In the genomic region with DNA sequence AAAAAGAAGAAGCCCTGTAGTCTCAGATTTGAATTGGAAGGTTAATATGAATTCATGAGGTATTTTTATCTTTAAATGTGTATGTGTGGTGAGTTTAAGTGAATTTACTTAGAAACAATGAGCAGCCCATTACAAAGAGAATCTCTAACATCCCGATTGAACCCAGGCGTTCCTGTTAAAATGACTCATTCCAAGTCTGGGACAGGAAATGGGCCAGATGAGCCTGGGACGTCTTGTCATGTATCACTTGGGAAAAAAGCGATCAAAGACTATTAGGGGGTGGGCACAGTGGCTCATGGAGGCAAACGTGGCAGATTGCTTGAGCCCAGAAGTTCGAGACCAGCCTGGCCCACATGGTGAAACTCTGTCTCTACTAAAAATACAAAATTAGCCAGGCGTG, we compare ENCODE assay signal across 22 cellular contexts.
"Had no signal": no experiment of that assay in that cellular context is flagged by ENCODE, and none has a peak within 500 bp of the region (broad histone marks: within the 10 kb centered on the region; RNA-seq: fewer than 3 reads in every experiment).

No MANE protein-coding gene starts in this region.

- H3K9me3 ChIP-seq: body of pancreas, transverse colon, vagina had no signal

- H3K27ac Mint-ChIP-seq: activated naive CD4-positive, alpha-beta T cell treated with anti-CD3 and anti-CD28 coated beads, Interleukin-2, amount 50 U/mL, for 24 hours; dendritic cell treated with granulocyte-macrophage colony-stimulating factor and Interleukin-4, amounts not matched to agents 40 ng/mL and 50 ng/mL, for 4 days; nephron; stimulated activated memory B cell treated with anti-CD40 and anti-IgM and Interleukin-4, amounts not matched to agents 10 μg/mL and 1 μg/mL and 100 μg/mL, for 72 hours had no signal

- H3K36me3 ChIP-seq: cardiac muscle cell had no signal

- H3K4me3 Mint-ChIP-seq: activated naive CD4-positive, alpha-beta T cell treated with anti-CD3 and anti-CD28 coated beads, Interleukin-2, amount 50 U/mL, for 24 hours; dendritic cell treated with granulocyte-macrophage colony-stimulating factor and Interleukin-4, amounts not matched to agents 40 ng/mL and 50 ng/mL, for 4 days; nephron; stimulated activated memory B cell treated with anti-CD40 and anti-IgM and Interleukin-4, amounts not matched to agents 10 μg/mL and 1 μg/mL and 100 μg/mL, for 72 hours had no signal

- FAIRE-seq: frontal cortex, small intestine had no signal

- H3K27me3 ChIP-seq: body of pancreas, cardiac muscle cell, transverse colon, vagina had no signal

- DNase-seq: activated CD4-positive, alpha-beta T cell treated with anti-CD3 and anti-CD28 coated beads for 1 hour; activated CD4-positive, alpha-beta T cell treated with anti-CD3 and anti-CD28 coated beads, Interleukin-2, amount 50 U/mL, for 1 hour; activated gamma-delta T cell treated with Interleukin-2 at 50 U/mL for 16 hours; activated T-cell treated with anti-CD3 and anti-CD28 coated beads, Interleukin-2, amount 50 U/mL, for 1 hour; anterior cingulate cortex; body of pancreas; effector CD8-positive, alpha-beta T cell; head of caudate nucleus; islet precursor cell; small intestine; stimulated activated CD4-positive, alpha-beta T cell treated with anti-CD3 and anti-CD28 coated beads, Interleukin-15, amount 100 ng/mL, for 24 hours; transverse colon had no signal

- H3K4me1 Mint-ChIP-seq: activated naive CD4-positive, alpha-beta T cell treated with anti-CD3 and anti-CD28 coated beads, Interleukin-2, amount 50 U/mL, for 24 hours; stimulated activated memory B cell treated with anti-CD40 and anti-IgM and Interleukin-4, amounts not matched to agents 10 μg/mL and 1 μg/mL and 100 μg/mL, for 72 hours had no signal

- H3K4me3 ChIP-seq: body of pancreas, cardiac muscle cell, transverse colon, vagina had no signal

- ATAC-seq: body of pancreas; esophagus mucosa; left lobe of liver; sciatic nerve; stimulated activated memory B cell treated with anti-CD40 and anti-IgM and Interleukin-4, amounts not matched to agents 10 μg/mL and 1 μg/mL and 100 μg/mL, for 72 hours had no signal

- H3K27me3 Mint-ChIP-seq: activated naive CD4-positive, alpha-beta T cell treated with anti-CD3 and anti-CD28 coated beads, Interleukin-2, amount 50 U/mL, for 24 hours; dendritic cell treated with granulocyte-macrophage colony-stimulating factor and Interleukin-4, amounts not matched to agents 40 ng/mL and 50 ng/mL, for 4 days; stimulated activated memory B cell treated with anti-CD40 and anti-IgM and Interleukin-4, amounts not matched to agents 10 μg/mL and 1 μg/mL and 100 μg/mL, for 72 hours had no signal

- H3K4me1 ChIP-seq: body of pancreas, transverse colon, vagina had no signal

- H3K27ac ChIP-seq: body of pancreas, cardiac muscle cell, transverse colon, vagina had no signal
